8 cellular contexts compared by ENCODE assay signal in the genomic region with DNA sequence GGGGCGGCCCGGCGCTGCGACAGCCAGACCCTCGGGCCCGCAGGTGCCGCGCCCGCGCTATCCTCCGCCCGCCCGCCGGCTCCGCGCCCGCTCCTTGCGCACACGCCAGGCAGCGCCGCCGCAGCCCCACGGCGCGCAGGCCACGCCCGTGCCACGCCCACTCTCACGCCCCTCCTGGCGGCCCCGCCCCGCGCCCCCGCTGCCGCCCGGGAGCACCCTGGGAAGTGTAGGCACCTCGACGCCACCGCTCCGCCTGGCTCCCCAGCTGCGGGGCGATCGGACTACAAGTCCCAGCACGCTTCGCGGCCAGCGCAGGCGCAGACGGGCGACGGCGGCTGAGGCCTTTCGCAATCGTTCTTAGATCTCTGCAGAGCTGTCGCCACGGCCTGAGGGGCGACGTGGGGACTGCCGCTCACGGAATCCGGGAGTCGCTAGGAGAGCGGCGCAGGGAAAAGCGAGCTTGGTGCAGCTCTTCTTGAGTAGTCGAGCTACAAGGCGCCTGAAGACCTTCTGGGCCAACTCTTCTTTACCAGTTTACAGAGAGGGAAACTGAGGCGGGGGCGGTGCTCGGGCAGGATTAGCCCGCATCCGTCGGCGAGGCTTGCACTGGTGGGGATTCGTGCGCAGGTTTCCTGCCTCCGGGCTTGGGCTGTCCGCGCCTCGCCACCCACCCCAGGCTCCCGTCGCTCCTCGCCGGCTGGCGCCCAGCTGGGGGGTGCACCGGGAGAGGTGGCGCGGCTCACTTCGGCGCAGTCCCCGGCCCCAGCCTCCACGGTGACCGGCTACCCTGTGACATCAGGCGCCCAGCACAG. TPM values are rescaled to one million over a fixed set of nuclear protein-coding genes. Genes with fewer than 3 reads are reported as not detected.
A peak's percentile ranks its signal among the peaks of the same experiment; 100 is the strongest.
DNase-seq lines count a peak whose midpoint lies in the region; ATAC-seq, FAIRE-seq and TF ChIP-seq lines count a peak whose summit lies in the region.

ABLIM2 (minus strand) TSS at position 104 of the 812 bp plus-strand sequence. CDS start 124 bp downstream, outside the sequence.

- 2% methylated on average over 18 of the region's 94 CpGs for WGBS in HepG2 (ENCODE audit: low lambda C conversion rate)

- peak within 1 kb of the TSS; percentile 27; the same call in 1 of the 2 replicates for H3K9ac ChIP-seq in HepG2 (ENCODE audit: insufficient read depth, low read depth, low read length)

- FAIRE-seq in HepG2 (lab: Jason Lieb, UNC): peak; percentile 64

- peaks cover 7% of the 10 kb centered on the region; the same call in 1 of the 2 replicates for H3K4me1 ChIP-seq in HepG2 (ENCODE audit: insufficient read depth, low read length)

- H3K27ac ChIP-seq in HepG2 (ENCODE audit: extremely low read length, insufficient read depth, low read length): no peak within 1 kb of the TSS

- H2AFZ ChIP-seq in HepG2 (ENCODE audit: low read length): no peak within 1 kb of the TSS

- TF ChIP-seq EP300 in HepG2 (IDR thresholded peaks at IDR 0.05; ENCODE audit: low read depth in 2 of 2, low read length in 2 of 2): no peak; a peak in 1 of 4 replicates
- TF ChIP-seq EP300 in HepG2 (CRISPR knock-in tag; IDR thresholded peaks at IDR 0.05; ENCODE audit: borderline replicate concordance): no peak

- no TSS peak for BruUV-seq in HepG2 (replicated peaks; lab: Mats Ljungman, UMichigan)

- ATAC-seq in GM19372 (IDR thresholded peaks at IDR 0.05; ENCODE audit: low read depth, unreplicated experiment) (peak; percentile 96), HG03521 (IDR thresholded peaks at IDR 0.05; ENCODE audit: unreplicated experiment) (peak; percentile 97), HepG2 (peak; percentile 94)

- no peaks in the 10 kb centered on the region for H4K20me1 ChIP-seq in HepG2 (ENCODE audit: insufficient read depth, low read length)

- POLR2A ChIA-PET in HepG2 (lab: Yijun Ruan, JAX): no interaction called here

- H3K79me2 ChIP-seq in HepG2 (ENCODE audit: insufficient read depth, low read length): no peaks in the 10 kb centered on the region

- no peaks in the 10 kb centered on the region for H3K9me3 ChIP-seq in HepG2 (ENCODE audit: low read length)

- TF ChIP-seq POLR2A in HepG2 (IDR thresholded peaks at IDR 0.05; ENCODE audit: insufficient read depth in 1 of 2, low read depth in 2 of 2, low read length in 2 of 2): peak in 1 of 2 experiments; percentile 80; a peak in 2 of 4 replicates

- peaks cover 11 to 61% of the 10 kb centered on the region in 2 experiments for H3K27me3 ChIP-seq in HepG2 (ENCODE audit: control insufficient read depth in 1 of 2, insufficient read depth in 2 of 2, low read length in 2 of 2)

- in situ Hi-C loops in HepG2 (cut with HindIII; ENCODE audit: extremely low pct_ligation_motif_present, low pct_unique_long_range_greater_than_20kb): no loop called here

- H3K36me3 ChIP-seq in HepG2 (replicated peaks in 1 of 2; ENCODE audit: control insufficient read depth in 1 of 2, insufficient read depth in 2 of 2, low read length in 2 of 2): no peaks in the 10 kb centered on the region

- peak within 1 kb of the TSS; percentile 62 to 76 (median 75) for H3K4me3 ChIP-seq in HepG2 (replicated peaks in 1 of 3; ENCODE audit: insufficient read depth in 1 of 3, low read depth in 2 of 3, low read length in 3 of 3)

- intact Hi-C loops in HepG2 (cut with micrococcal nuclease; ENCODE audit: unreplicated experiment): no loop called here

- CTCF ChIA-PET in HepG2 (lab: Yijun Ruan, JAX; ENCODE audit: low intra/inter-chr PET ratio, low total read pairs): no interaction called here

- peak within 1 kb of the TSS; percentile 100 for H3K4me2 ChIP-seq in HepG2 (ENCODE audit: low read depth, low read length)

- peak; percentile 62 to 99 (median 94) for DNase-seq in C1 segment of cervical spinal cord (lab: John Stamatoyannopoulos, UW)
- DNase-seq in NCI-H69 (lab: John Stamatoyannopoulos, UW): peak; percentile 96
- peak; percentile 97 to 98 for DNase-seq in activated CD4-positive, alpha-beta T cell treated with anti-CD3 and anti-CD28 coated beads, Interleukin-2, amount 50 U/mL, for 24 hours (ENCODE audit: low read depth in 1 of 2, low spot score in 1 of 2)
- peak; percentile 99 for DNase-seq in dermis blood vessel endothelial cell
- peak; percentile 92 for DNase-seq in HepG2 (ENCODE audit: low spot score)
- DNase-seq in stimulated activated CD4-positive, alpha-beta T cell treated with anti-CD3 and anti-CD28 coated beads, Interleukin-2, amount 100 ng/mL, for 48 hours: peak; percentile 97 to 99

- TF ChIP-seq RAD21 in HepG2 (CRISPR knock-in tag; IDR thresholded peaks at IDR 0.05): no peak

- peak; percentile 6; the same call in 1 of the 2 replicates for TF ChIP-seq CTCF in HepG2 (CRISPR knock-in tag; IDR thresholded peaks at IDR 0.05)

TF ChIP-seq in HepG2, 621 proteins besides CTCF, POLR2A, EP300 and RAD21 (continues in another document):
- no peak for TF ChIP-seq SOX13 (IDR thresholded peaks at IDR 0.05)
- TF ChIP-seq SOX13 (CRISPR knock-in tag; conservative IDR thresholded peaks at IDR 0.05 in 1 of 2, IDR thresholded peaks at IDR 0.05 in 1 of 2): peak in 1 of 2 experiments; percentile 5; a peak in 1 of 4 replicates
- no peak for TF ChIP-seq HNRNPUL1 (IDR thresholded peaks at IDR 0.05; ENCODE audit: low read depth, low read length)
- TF ChIP-seq YEATS2 (CRISPR knock-in tag; IDR thresholded peaks at IDR 0.05; ENCODE audit: borderline replicate concordance): peak; percentile 61; the same call in 1 of the 2 replicates
- 0 out of 2 replicates have a peak, but pooled peaks have one; percentile 51 for TF ChIP-seq IKZF5 (CRISPR knock-in tag; IDR thresholded peaks at IDR 0.05)
- no peak for TF ChIP-seq ZNF619 (CRISPR knock-in tag; IDR thresholded peaks at IDR 0.05)
- 0 out of 2 replicates have a peak, but pooled peaks have one; percentile 27 for TF ChIP-seq ZBTB20 (CRISPR knock-in tag; IDR thresholded peaks at IDR 0.05; ENCODE audit: borderline replicate concordance, low read depth)
- TF ChIP-seq ZFP90 (CRISPR knock-in tag; IDR thresholded peaks at IDR 0.05; ENCODE audit: borderline replicate concordance): peak; percentile 50; the same call in 1 of the 2 replicates
- no peak for TF ChIP-seq ZNF33B (CRISPR knock-in tag; IDR thresholded peaks at IDR 0.05)
- TF ChIP-seq ZNF264 (CRISPR knock-in tag; IDR thresholded peaks at IDR 0.05): no peak
- TF ChIP-seq BHLHE40 (IDR thresholded peaks at IDR 0.05; ENCODE audit: low read length): 0 out of 2 replicates have a peak, but pooled peaks have one; percentile 5
- TF ChIP-seq, protein P1, sequence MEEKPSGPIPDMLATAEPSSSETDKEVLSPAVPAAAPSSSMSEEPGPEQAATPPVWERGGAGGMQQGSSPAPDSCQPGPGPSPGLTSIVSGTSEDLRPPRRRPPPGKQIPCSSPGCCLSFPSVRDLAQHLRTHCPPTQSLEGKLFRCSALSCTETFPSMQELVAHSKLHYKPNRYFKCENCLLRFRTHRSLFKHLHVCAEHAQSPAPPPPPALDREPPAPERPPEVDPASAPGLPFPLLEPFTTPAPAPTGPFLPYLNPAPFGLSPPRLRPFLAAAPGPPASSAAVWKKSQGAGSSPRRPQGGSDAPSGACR (CRISPR knock-in tag; IDR thresholded peaks at IDR 0.05): no peak
- TF ChIP-seq ZNF501 (CRISPR knock-in tag; IDR thresholded peaks at IDR 0.05): peak; percentile 79

RNA-seq across cellular contexts. Expression of gene ABLIM2, which starts in this region (rescaled TPM):
- total RNA-seq in dermis blood vessel endothelial cell (8.8 and 10.8 TPM in 2 replicates), HepG2 (2016; rRNA removed; fragmentation: Illumina TruSeq; extraction: Trizol) (0.18 and 0.20 TPM in 2 replicates)
- not detected in 2 replicates for total RNA-seq in HepG2 (2016; cell fraction: cytosol; rRNA removed; fragmentation: Illumina TruSeq; extraction: Trizol; ENCODE audit: low read depth)
- total RNA-seq in HepG2 (2016; cell fraction: insoluble cytoplasmic fraction; rRNA removed; fragmentation: Illumina TruSeq; extraction: Trizol): not detected in 2 replicates
- total RNA-seq in HepG2 (2016; cell fraction: membrane; rRNA removed; fragmentation: Illumina TruSeq; extraction: Trizol): not detected in 2 replicates
- total RNA-seq in HepG2 (2016; cell fraction: nucleus; rRNA removed; fragmentation: Illumina TruSeq; extraction: Trizol): not detected in 2 replicates
- 0.37 and 0.42 TPM in 2 replicates for polyA plus RNA-seq in HepG2 (2011; rRNA removed)
- 0.35 and 0.46 TPM in 2 replicates for polyA plus RNA-seq in HepG2 (2011; cell fraction: cytosol; rRNA removed)
- polyA plus RNA-seq in HepG2 (2011; cell fraction: nucleus; rRNA removed): 0.33 and 0.34 TPM in 2 replicates
- polyA plus RNA-seq in HepG2 (2012): 0.15 and 0.24 TPM in 2 replicates
- polyA plus RNA-seq in HepG2 (2016; cell fraction: cytosol; fragmentation: Illumina TruSeq; extraction: Trizol; ENCODE audit: low read depth): not detected in 2 replicates
- not detected in 2 replicates for polyA plus RNA-seq in HepG2 (2016; cell fraction: insoluble cytoplasmic fraction; fragmentation: Illumina TruSeq; extraction: Trizol; ENCODE audit: low read depth)
- 0.11 TPM in 1 of 2 replicates, not detected in the other for polyA plus RNA-seq in HepG2 (2016; cell fraction: membrane; fragmentation: Illumina TruSeq; extraction: Trizol; ENCODE audit: low read depth)
- polyA plus RNA-seq in HepG2 (2016; cell fraction: nucleus; fragmentation: Illumina TruSeq; extraction: Trizol; ENCODE audit: insufficient read depth, low read depth): not detected in 2 replicates
- polyA minus RNA-seq in HepG2 (2011; rRNA and poly(A)+ RNA removed; ENCODE audit: low replicate concordance): 2.2 and 7.6 TPM in 2 replicates
- 0.49 TPM in 1 of 2 replicates, not detected in the other for polyA minus RNA-seq in HepG2 (2011; cell fraction: cytosol; rRNA and poly(A)+ RNA removed)
- polyA minus RNA-seq in HepG2 (2011; cell fraction: nucleus; rRNA and poly(A)+ RNA removed): 0.12 and 0.52 TPM in 2 replicates
